ENCODE assay signal across 10 cellular contexts in the genomic region with DNA sequence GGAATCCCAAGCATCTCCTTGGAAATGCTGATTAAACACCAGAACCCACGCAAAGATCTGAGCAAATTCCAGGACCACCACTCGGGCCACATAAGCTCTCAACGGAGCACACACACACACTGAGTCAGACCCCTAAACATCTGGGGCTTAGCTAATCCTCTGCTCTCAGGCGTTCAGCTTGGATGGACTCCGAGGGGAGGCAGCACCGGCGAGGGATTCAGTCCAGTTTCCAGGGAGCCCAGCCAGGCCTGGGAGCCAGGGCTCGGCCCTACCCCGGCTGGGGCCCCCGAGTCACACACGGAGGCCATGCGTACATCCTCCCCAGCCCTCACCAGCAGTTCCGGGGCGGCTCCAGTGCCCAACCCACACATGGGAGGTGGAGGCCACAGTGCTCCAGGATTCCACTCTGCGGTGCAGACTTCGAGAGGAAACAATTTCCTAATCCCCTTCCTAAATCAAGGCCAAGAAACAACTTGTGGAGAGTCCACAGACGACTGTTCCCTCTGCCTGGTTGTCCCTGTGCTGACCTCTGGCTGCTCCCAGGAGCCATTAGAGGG.
DNase-seq lines count a peak whose midpoint lies in the region; ATAC-seq and TF ChIP-seq lines count a peak whose summit lies in the region.
"Had no signal": no experiment of that assay in that cellular context is flagged by ENCODE, and none has a peak within 500 bp of the region (broad histone marks: within the 10 kb centered on the region; RNA-seq: fewer than 3 reads in every experiment).

No MANE protein-coding gene starts in this region.

- CTCF ChIA-PET in T-cell (lab: Charles Lee), result no interaction called here

- H3K27ac Mint-ChIP-seq in T-cell, result no peak overlapping the region

- no peak for TF ChIP-seq CTCF in HFF-Myc (IDR thresholded peaks at IDR 0.05; ENCODE audit: low read depth, low read length, missing control alignments)

- DNase-seq in HFF-Myc (ENCODE audit: extremely low read depth, low read depth) (peak; percentile 85), cerebellar cortex (ENCODE audit: low spot score) (peak; percentile 67), DMS 273 treated with DMSO at 0.1 percent for 48 hours (lab: John Stamatoyannopoulos, UW) (no peak), COLO668 (lab: John Stamatoyannopoulos, UW; ENCODE audit: unreplicated experiment) (no peak), T-cell (no peak)
- no peak for DNase-seq in activated CD4-positive, CD25-positive, alpha-beta regulatory T cell (lab: John Stamatoyannopoulos, UW)
- DNase-seq: erythroblast, T-helper 2 cell had no signal

- H3K27me3 ChIP-seq in layer of hippocampus (ENCODE audit: control insufficient read depth, insufficient read depth, low read length) (no peaks in the 10 kb centered on the region), stomach smooth muscle (ENCODE audit: control insufficient read depth in 1 of 2, insufficient read depth in 2 of 2, low read length in 2 of 2) (no peaks in the 10 kb centered on the region)

- POLR2A ChIA-PET in T-cell (lab: Charles Lee), result no interaction called here

- H3K9ac ChIP-seq in stomach smooth muscle (ENCODE audit: low read length in 2 of 2), result no peak overlapping the region

- H3K4me1 Mint-ChIP-seq in T-cell, result peaks cover 8 to 14% (median 10%) of the 10 kb centered on the region in 3 donors

- H3K36me3 ChIP-seq in stomach smooth muscle (ENCODE audit: control insufficient read depth in 2 of 2, insufficient read depth in 2 of 2, low read length in 2 of 2), result no peaks in the 10 kb centered on the region

- peaks cover 34% of the 10 kb centered on the region for H3K4me1 ChIP-seq in stomach smooth muscle (ENCODE audit: control insufficient read depth, insufficient read depth, low read length)

- no peaks in the 10 kb centered on the region for H3K9me3 Mint-ChIP-seq in T-cell

- H3K27me3 Mint-ChIP-seq in T-cell, result no peaks in the 10 kb centered on the region

- no peaks in the 10 kb centered on the region for H3K9me3 ChIP-seq in stomach smooth muscle (ENCODE audit: control insufficient read depth in 2 of 2, low read length in 2 of 2)

- peak overlapping the region; percentile 67 for H3K27ac ChIP-seq in layer of hippocampus (ENCODE audit: low read depth, low read length)
- peak overlapping the region; percentile 60 for H3K27ac ChIP-seq in stomach smooth muscle (ENCODE audit: low read length)

- H3K4me3 Mint-ChIP-seq in T-cell, result no peak overlapping the region

- no peaks in the 10 kb centered on the region for H3K36me3 Mint-ChIP-seq in T-cell

- ATAC-seq in T-cell (replicated peaks in 1 of 4), result no peak

- H3K4me3 ChIP-seq in HFF-Myc (replicated peaks; ENCODE audit: low read depth, low read length) (no peak overlapping the region), stomach smooth muscle (ENCODE audit: low read length in 2 of 2) (peak overlapping the region in 1 of 2 donors; percentile 29)

Comparison
In these comparisons a context has a peak if more than half of its experiments do, and no peak if none do; other contexts are left out.
1. DNase-seq: peak in HFF-Myc (single experiment) and cerebellar cortex (single experiment); none in DMS 273 treated with DMSO at 0.1 percent for 48 hours (single experiment), COLO668 (single experiment), activated CD4-positive, CD25-positive, alpha-beta regulatory T cell (0 of 4) and T-cell (0 of 34).